Comparison of ENCODE assay signal across 8 cellular contexts in the genomic region with DNA sequence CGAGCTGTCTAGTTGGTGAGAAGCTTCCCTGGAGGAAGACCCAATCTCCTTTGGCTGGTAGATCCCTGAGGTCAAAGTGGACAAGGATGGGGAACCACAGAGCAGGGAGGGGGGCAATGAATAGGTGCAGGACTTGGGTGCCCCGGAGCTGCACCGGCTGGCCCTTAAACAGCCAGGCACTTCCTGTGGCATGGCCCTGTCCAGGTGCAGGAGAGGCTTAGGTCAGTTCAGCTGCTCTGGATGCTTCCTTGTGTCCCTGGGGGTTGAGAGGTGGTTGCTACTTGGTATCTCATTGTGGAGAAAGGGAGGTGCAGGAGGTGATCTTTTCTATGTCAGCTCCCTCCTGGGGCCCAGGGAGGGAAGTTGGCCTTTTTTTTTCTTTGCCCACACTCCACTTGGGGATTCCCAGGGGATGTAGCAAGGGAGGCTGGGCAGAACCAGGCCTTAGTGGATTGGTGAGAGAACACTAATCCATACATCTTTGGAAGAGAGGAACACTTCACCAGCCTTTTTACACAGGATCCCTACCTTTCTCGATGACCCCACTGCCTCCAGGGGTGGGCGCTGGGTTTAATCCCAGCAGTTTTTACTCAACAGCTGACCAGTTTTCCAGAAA. TPM values are rescaled to one million over a fixed set of nuclear protein-coding genes. Genes with fewer than 3 reads are reported as not detected.
DNase-seq lines count a peak whose midpoint lies in the region; ATAC-seq and TF ChIP-seq lines count a peak whose summit lies in the region.

No MANE protein-coding gene starts in this region.

- no peaks in the 10 kb centered on the region for H3K9me3 ChIP-seq in OCI-LY3 (ENCODE audit: insufficient read depth, low read length)

- no peaks in the 10 kb centered on the region for H3K27me3 ChIP-seq in OCI-LY3 (ENCODE audit: low read depth, low read length)

- no peak overlapping the region for H2AFZ ChIP-seq in OCI-LY3 (ENCODE audit: low read depth, low read length)

- no peaks in the 10 kb centered on the region for H3K27me3 Mint-ChIP-seq in activated T-cell treated with anti-CD3 and anti-CD28 coated beads, Interleukin-2, amount 50 U/mL, for 4 hours (ENCODE audit: low read depth)
- H3K27me3 Mint-ChIP-seq in endothelial cell (ENCODE audit: unreplicated experiment) = peaks cover 2% of the 10 kb centered on the region

- H3K27ac Mint-ChIP-seq in endothelial cell (ENCODE audit: unreplicated experiment) = no peak overlapping the region
- H3K27ac Mint-ChIP-seq in stimulated activated effector memory CD8-positive, alpha-beta T cell treated with anti-CD3 and anti-CD28 coated beads, Interleukin-12 subunit alpha, Interleukin-12 subunit beta, amount 100 ng/mL, for 72 hours = peak overlapping the region; percentile 85

- H4K20me1 ChIP-seq in OCI-LY3 (ENCODE audit: insufficient read depth, low read length) = no peaks in the 10 kb centered on the region

- peaks cover 17% of the 10 kb centered on the region for H3K36me3 Mint-ChIP-seq in activated T-cell treated with anti-CD3 and anti-CD28 coated beads, Interleukin-2, amount 50 U/mL, for 4 hours (ENCODE audit: insufficient read depth)
- H3K36me3 Mint-ChIP-seq in endothelial cell (ENCODE audit: low read depth, unreplicated experiment) = peaks cover 22% of the 10 kb centered on the region
- peaks cover 78% of the 10 kb centered on the region for H3K36me3 Mint-ChIP-seq in stimulated activated effector memory CD8-positive, alpha-beta T cell treated with anti-CD3 and anti-CD28 coated beads, Interleukin-12 subunit alpha, Interleukin-12 subunit beta, amount 100 ng/mL, for 72 hours

- peaks cover 2% of the 10 kb centered on the region for H3K36me3 ChIP-seq in OCI-LY3 (replicated peaks; ENCODE audit: low read depth, low read length)

- no peak for DNase-seq in activated T-cell treated with anti-CD3 and anti-CD28 coated beads, Interleukin-2, amount 50 U/mL, for 4 hours
- DNase-seq in activated T-cell treated with anti-CD3 and anti-CD28 coated beads for 4 hours (no peak), endothelial cell (ENCODE audit: low spot score) (no peak), NCI-H2029 treated with DMSO at 0.1 percent for 48 hours (lab: John Stamatoyannopoulos, UW) (no peak), dedifferentiated amniotic fluid mesenchymal stem cell (ENCODE audit: extremely low spot score) (no peak), A172 (ENCODE audit: low spot score) (no peak)
- DNase-seq in stimulated activated effector memory CD8-positive, alpha-beta T cell treated with anti-CD3 and anti-CD28 coated beads, Interleukin-12 subunit alpha, Interleukin-12 subunit beta, amount 100 ng/mL, for 72 hours (ENCODE audit: low spot score in 2 of 2) = peak in 1 of 2 donors; percentile 50

- H3K4me3 ChIP-seq in OCI-LY3 (ENCODE audit: low read length) = peak overlapping the region; percentile 93

- peak overlapping the region; percentile 93 for H3K4me2 ChIP-seq in OCI-LY3 (ENCODE audit: low read length)

- peaks cover 15% of the 10 kb centered on the region for H3K4me1 ChIP-seq in OCI-LY3 (ENCODE audit: low read length)

- no peak for ATAC-seq in activated T-cell treated with anti-CD3 and anti-CD28 coated beads, Interleukin-2, amount 50 U/mL, for 4 hours
- ATAC-seq in stimulated activated effector memory CD8-positive, alpha-beta T cell treated with anti-CD3 and anti-CD28 coated beads, Interleukin-12 subunit alpha, Interleukin-12 subunit beta, amount 100 ng/mL, for 72 hours = no peak

- H3K79me2 ChIP-seq in OCI-LY3 (ENCODE audit: low read length) = peaks cover 26% of the 10 kb centered on the region

- peak overlapping the region; percentile 86 for H3K4me3 Mint-ChIP-seq in activated T-cell treated with anti-CD3 and anti-CD28 coated beads, Interleukin-2, amount 50 U/mL, for 4 hours
- peak overlapping the region; percentile 47 for H3K4me3 Mint-ChIP-seq in endothelial cell (ENCODE audit: unreplicated experiment)
- H3K4me3 Mint-ChIP-seq in stimulated activated effector memory CD8-positive, alpha-beta T cell treated with anti-CD3 and anti-CD28 coated beads, Interleukin-12 subunit alpha, Interleukin-12 subunit beta, amount 100 ng/mL, for 72 hours = peak overlapping the region; percentile 81

- H3K9ac ChIP-seq in OCI-LY3 (ENCODE audit: low read length) = peak overlapping the region; percentile 84

- no peaks in the 10 kb centered on the region for H3K9me3 Mint-ChIP-seq in activated T-cell treated with anti-CD3 and anti-CD28 coated beads, Interleukin-2, amount 50 U/mL, for 4 hours
- no peaks in the 10 kb centered on the region for H3K9me3 Mint-ChIP-seq in endothelial cell (ENCODE audit: unreplicated experiment)
- H3K9me3 Mint-ChIP-seq in stimulated activated effector memory CD8-positive, alpha-beta T cell treated with anti-CD3 and anti-CD28 coated beads, Interleukin-12 subunit alpha, Interleukin-12 subunit beta, amount 100 ng/mL, for 72 hours = no peaks in the 10 kb centered on the region

- H3K27ac ChIP-seq in OCI-LY3 (ENCODE audit: low read length) = no peak overlapping the region

- H3K4me1 Mint-ChIP-seq in activated T-cell treated with anti-CD3 and anti-CD28 coated beads, Interleukin-2, amount 50 U/mL, for 4 hours (ENCODE audit: low read depth) = peaks cover 27% of the 10 kb centered on the region
- H3K4me1 Mint-ChIP-seq in endothelial cell (ENCODE audit: unreplicated experiment) = peaks cover 7% of the 10 kb centered on the region
- H3K4me1 Mint-ChIP-seq in stimulated activated effector memory CD8-positive, alpha-beta T cell treated with anti-CD3 and anti-CD28 coated beads, Interleukin-12 subunit alpha, Interleukin-12 subunit beta, amount 100 ng/mL, for 72 hours = peaks cover 41% of the 10 kb centered on the region

- TF ChIP-seq CTCF in OCI-LY3 (IDR thresholded peaks at IDR 0.05; ENCODE audit: low read depth, low read length) = no peak
- TF ChIP-seq CTCF in endothelial cell (IDR thresholded peaks at IDR 0.05; ENCODE audit: unreplicated experiment) = no peak

RNA-seq across cellular contexts. Expression of gene ST3GAL3, which starts 1.2 kb away (rescaled TPM):
- total RNA-seq in activated T-cell treated with anti-CD3 and anti-CD28 coated beads, Interleukin-2, amount 50 U/mL, for 4 hours = 1 to 10 TPM; 5.7 to 6.6 (median 6.3) TPM
- 14.9 TPM for total RNA-seq in endothelial cell (ENCODE audit: unreplicated experiment)
- 7.4 and 8.9 TPM in 2 replicates for total RNA-seq in A172 (2014; rRNA removed; shearing (Covaris generic))

RNA-seq across cellular contexts. Expression of gene KDM4A, which starts 56.1 kb away (rescaled TPM):
- total RNA-seq in activated T-cell treated with anti-CD3 and anti-CD28 coated beads, Interleukin-2, amount 50 U/mL, for 4 hours = 10 to 100 TPM; 17.9 to 30.8 (median 27.5) TPM
- 62.5 TPM for total RNA-seq in endothelial cell (ENCODE audit: unreplicated experiment)
- total RNA-seq in A172 (2014; rRNA removed; shearing (Covaris generic)) = 21.8 and 26.2 TPM in 2 replicates
